In genomic region chr15:93109370-93110105, GRCh38 we compare ENCODE assay signal across 27 cellular contexts. TPM values are rescaled to one million over a fixed set of nuclear protein-coding genes. Genes with fewer than 3 reads are reported as not detected.
DNase-seq lines count a peak whose midpoint lies in the region; ATAC-seq, FAIRE-seq and TF ChIP-seq lines count a peak whose summit lies in the region.
"Had no signal": no experiment of that assay in that cellular context is flagged by ENCODE, and none has a peak within 500 bp of the region (broad histone marks: within the 10 kb centered on the region; RNA-seq: fewer than 3 reads in every experiment).

No MANE protein-coding gene starts in this region.

- H3K4me1 ChIP-seq in hepatocyte (ENCODE audit: insufficient read depth) (no peaks in the 10 kb centered on the region), upper lobe of right lung (no peaks in the 10 kb centered on the region), gastrocnemius medialis (peaks cover 0 to under 1% of the 10 kb centered on the region in 2 donors)
- H3K4me1 ChIP-seq: HAP-1, sigmoid colon, SJCRH30, stomach, transverse colon had no signal

- no peaks in the 10 kb centered on the region for H3K79me2 ChIP-seq in hepatocyte

- DNase-seq in activated naive CD4-positive, alpha-beta T cell treated with anti-CD3 and anti-CD28 coated beads, Interleukin-2, amount 50 U/mL, for 16 hours = no peak
- DNase-seq in hepatocyte (ENCODE audit: low spot score) = peak; percentile 35
- no peak for DNase-seq in mesothelial cell of epicardium (ENCODE audit: low spot score in 2 of 2, unreplicated experiment in 2 of 2)
- no peak for DNase-seq in upper lobe of right lung
- no peak for DNase-seq in GM12892 (ENCODE audit: insufficient read length)
- DNase-seq in stimulated activated CD4-positive, alpha-beta T cell treated with anti-CD3 and anti-CD28 coated beads, Interleukin-1b, Interleukin-23, amount 100 ng/mL, for 48 hours = no peak
- no peak for DNase-seq in gastrocnemius medialis
- DNase-seq: activated T-cell treated with anti-CD3 and anti-CD28 coated beads, Interleukin-2, amount 50 U/mL, for 4 hours; amniotic stem cell; DMS53; left colon; naive thymus-derived CD8-positive, alpha-beta T cell; NCI-H1436 treated with DMSO at 0.1 percent for 48 hours; NCI-H524; posterior cingulate gyrus; sigmoid colon; SJCRH30; stimulated activated CD8-positive, alpha-beta memory T cell treated with anti-CD3 and anti-CD28 coated beads, Interleukin-4, amount 100 ng/mL, for 48 hours; stomach; T-cell; transverse colon had no signal

- H3K9me3 ChIP-seq in hepatocyte (ENCODE audit: low read depth) (no peaks in the 10 kb centered on the region), upper lobe of right lung (no peaks in the 10 kb centered on the region), gastrocnemius medialis (no peaks in the 10 kb centered on the region)
- H3K9me3 ChIP-seq: HAP-1, sigmoid colon, stomach, transverse colon had no signal

- no peak overlapping the region for H2AFZ ChIP-seq in hepatocyte

- no peak overlapping the region for H3K4me3 Mint-ChIP-seq in activated naive CD4-positive, alpha-beta T cell treated with anti-CD3 and anti-CD28 coated beads, Interleukin-2, amount 50 U/mL, for 24 hours
- H3K4me3 Mint-ChIP-seq in mesothelial cell of epicardium = peak overlapping the region; percentile 24
- H3K4me3 Mint-ChIP-seq: activated T-cell treated with anti-CD3 and anti-CD28 coated beads, Interleukin-2, amount 50 U/mL, for 4 hours; dendritic cell treated with granulocyte-macrophage colony-stimulating factor and Interleukin-4, amounts not matched to agents 40 ng/mL and 50 ng/mL, for 4 days; T-cell had no signal

- H3K9me3 Mint-ChIP-seq in activated naive CD4-positive, alpha-beta T cell treated with anti-CD3 and anti-CD28 coated beads, Interleukin-2, amount 50 U/mL, for 24 hours = no peaks in the 10 kb centered on the region
- no peaks in the 10 kb centered on the region for H3K9me3 Mint-ChIP-seq in mesothelial cell of epicardium
- H3K9me3 Mint-ChIP-seq: activated T-cell treated with anti-CD3 and anti-CD28 coated beads, Interleukin-2, amount 50 U/mL, for 4 hours; dendritic cell treated with granulocyte-macrophage colony-stimulating factor and Interleukin-4, amounts not matched to agents 40 ng/mL and 50 ng/mL, for 4 days; T-cell had no signal

- no peaks in the 10 kb centered on the region for H3K4me1 Mint-ChIP-seq in activated naive CD4-positive, alpha-beta T cell treated with anti-CD3 and anti-CD28 coated beads, Interleukin-2, amount 50 U/mL, for 24 hours
- no peaks in the 10 kb centered on the region for H3K4me1 Mint-ChIP-seq in mesothelial cell of epicardium

- H3K36me3 ChIP-seq in hepatocyte (replicated peaks; ENCODE audit: insufficient read depth, low read depth) (no peaks in the 10 kb centered on the region), upper lobe of right lung (no peaks in the 10 kb centered on the region), gastrocnemius medialis (no peaks in the 10 kb centered on the region)
- H3K36me3 ChIP-seq: HAP-1, sigmoid colon, SJCRH30, stomach, transverse colon had no signal

- H3K27me3 ChIP-seq in hepatocyte (peaks cover 38% of the 10 kb centered on the region), upper lobe of right lung (peaks cover 23% of the 10 kb centered on the region), gastrocnemius medialis (no peaks in the 10 kb centered on the region)
- H3K27me3 ChIP-seq: sigmoid colon, SJCRH30 had no signal

- TF ChIP-seq POLR2A in GM12892 (IDR thresholded peaks at IDR 0.05; ENCODE audit: low read depth, low read length) (no peak), gastrocnemius medialis (IDR thresholded peaks at IDR 0.05) (no peak)

- H3K27ac ChIP-seq in hepatocyte (no peak overlapping the region), upper lobe of right lung (no peak overlapping the region), gastrocnemius medialis (no peak overlapping the region)
- H3K27ac ChIP-seq: sigmoid colon, SJCRH30, stomach, transverse colon had no signal

- no peak for FAIRE-seq in GM12892 (lab: Jason Lieb, UNC)
- FAIRE-seq: bronchial epithelial cell, RCC 7860, TTC549 had no signal

- ATAC-seq in upper lobe of right lung (peak; percentile 22), gastrocnemius medialis (no peak)
- ATAC-seq: activated T-cell treated with anti-CD3 and anti-CD28 coated beads, Interleukin-2, amount 50 U/mL, for 4 hours; left colon; naive thymus-derived CD8-positive, alpha-beta T cell; T-cell had no signal

- H3K36me3 Mint-ChIP-seq in activated naive CD4-positive, alpha-beta T cell treated with anti-CD3 and anti-CD28 coated beads, Interleukin-2, amount 50 U/mL, for 24 hours = no peaks in the 10 kb centered on the region
- H3K36me3 Mint-ChIP-seq in mesothelial cell of epicardium = no peaks in the 10 kb centered on the region
- H3K36me3 Mint-ChIP-seq: naive thymus-derived CD8-positive, alpha-beta T cell; T-cell had no signal

- no peaks in the 10 kb centered on the region for H3K9me2 ChIP-seq in hepatocyte (replicated peaks; ENCODE audit: insufficient read depth)

- H3K4me3 ChIP-seq in hepatocyte (no peak overlapping the region), upper lobe of right lung (no peak overlapping the region), gastrocnemius medialis (no peak overlapping the region)
- H3K4me3 ChIP-seq: HAP-1, sigmoid colon, SJCRH30, stomach, transverse colon had no signal

- H3K27me3 Mint-ChIP-seq in activated naive CD4-positive, alpha-beta T cell treated with anti-CD3 and anti-CD28 coated beads, Interleukin-2, amount 50 U/mL, for 24 hours = peaks cover 35% of the 10 kb centered on the region
- peaks cover 78% of the 10 kb centered on the region for H3K27me3 Mint-ChIP-seq in mesothelial cell of epicardium (ENCODE audit: low read depth)

- H4K20me1 ChIP-seq in hepatocyte (ENCODE audit: insufficient read depth, poor library complexity, severe bottlenecking) = no peaks in the 10 kb centered on the region

- in situ Hi-C loops in gastrocnemius medialis (cut with MboI; ENCODE audit: low sequenced_read_pairs in 4 of 4) = no loop called here

- 25% methylated on average over 41 of the region's 44 CpGs for WGBS in hepatocyte (ENCODE audit: low lambda C conversion rate, missing lambda C conversion rate)

- TF ChIP-seq CTCF in hepatocyte (IDR thresholded peaks at IDR 0.05; ENCODE audit: poor library complexity) = no peak
- TF ChIP-seq CTCF in mesothelial cell of epicardium (IDR thresholded peaks at IDR 0.05; ENCODE audit: unreplicated experiment) = no peak
- no peak for TF ChIP-seq CTCF in upper lobe of right lung (IDR thresholded peaks at IDR 0.05)
- TF ChIP-seq CTCF in gastrocnemius medialis (IDR thresholded peaks at IDR 0.05 in 4 of 5, conservative IDR thresholded peaks at IDR 0.05 in 1 of 5) = no peak

- intact Hi-C loops in upper lobe of right lung (cut with DNase I) (no loop called here), gastrocnemius medialis (cut with DNase I; ENCODE audit: low total_unique reads) (loop anchor here (5.0 kb wide), 1 partner anchor 48 kb away; no protein-coding TSS in a partner anchor)

- H3K27ac Mint-ChIP-seq in activated naive CD4-positive, alpha-beta T cell treated with anti-CD3 and anti-CD28 coated beads, Interleukin-2, amount 50 U/mL, for 24 hours = peak overlapping the region; percentile 14
- no peak overlapping the region for H3K27ac Mint-ChIP-seq in mesothelial cell of epicardium
- H3K27ac Mint-ChIP-seq: dendritic cell treated with granulocyte-macrophage colony-stimulating factor and Interleukin-4, amounts not matched to agents 40 ng/mL and 50 ng/mL, for 4 days; naive thymus-derived CD8-positive, alpha-beta T cell; T-cell had no signal

- peak overlapping the region; percentile 51 for H3K4me2 ChIP-seq in hepatocyte

RNA-seq across cellular contexts. Expression of gene RGMA, which starts 20.5 kb away (rescaled TPM):
- total RNA-seq in hepatocyte = 2.0 and 2.7 TPM in 2 replicates
- 2.5 and 2.8 TPM in 2 replicates for polyA plus RNA-seq in hepatocyte
- total RNA-seq in mesothelial cell of epicardium = 23.6 to 26.1 TPM (median 24.3 TPM) in 3 replicates
- 4.1 TPM for total RNA-seq in upper lobe of right lung
- polyA plus RNA-seq in GM12892 (2012; ENCODE audit: missing spikeins) = 0.02 TPM
- total RNA-seq in gastrocnemius medialis = 100 to 1,000 TPM; 150 to 290 (median 184) TPM
- total RNA-seq: naive thymus-derived CD8-positive, alpha-beta T cell had no signal
- polyA plus RNA-seq: naive thymus-derived CD8-positive, alpha-beta T cell had no signal
